8 cellular contexts compared by ENCODE assay signal in genomic region chr5:79236364-79236969, GRCh38. TPM values are rescaled to one million over a fixed set of nuclear protein-coding genes. Genes with fewer than 3 reads are reported as not detected.
DNase-seq lines count a peak whose midpoint lies in the region; ATAC-seq and TF ChIP-seq lines count a peak whose summit lies in the region.

No MANE protein-coding gene starts in this region.

- H3K9ac ChIP-seq in SU-DHL-6 (ENCODE audit: low read length) = peak overlapping the region; percentile 59
- H3K9ac ChIP-seq in mammary epithelial cell (ENCODE audit: insufficient read depth, low read length) = peak overlapping the region; percentile 76

- H3K4me3 ChIP-seq in BJ (ENCODE audit: low read depth, low read length) (peak overlapping the region; percentile 65), SU-DHL-6 (ENCODE audit: insufficient read depth, low read length, poor library complexity, severe bottlenecking) (peak overlapping the region; percentile 61), mammary epithelial cell (replicated peaks in 1 of 3; ENCODE audit: insufficient read depth in 1 of 3, low read depth in 2 of 3, low read length in 3 of 3) (peak overlapping the region; percentile 68 to 90 (median 87)), kidney epithelial cell (ENCODE audit: low read depth, low read length) (peak overlapping the region; percentile 88)

- H3F3A ChIP-seq in SU-DHL-6 (ENCODE audit: insufficient read depth) = peaks cover 10% of the 10 kb centered on the region

- TF ChIP-seq CTCF in BJ (IDR thresholded peaks at IDR 0.05; ENCODE audit: insufficient read depth, low read depth, low read length) = no peak
- TF ChIP-seq CTCF in SU-DHL-6 (IDR thresholded peaks at IDR 0.05; ENCODE audit: insufficient read depth, low read length, poor library complexity, severe bottlenecking) = no peak
- TF ChIP-seq CTCF in mammary epithelial cell (conservative IDR thresholded peaks at IDR 0.05 in 1 of 2, IDR thresholded peaks at IDR 0.05 in 1 of 2; ENCODE audit: extremely low read depth in 1 of 2, insufficient read depth in 1 of 2, low read depth in 1 of 2, low read length in 2 of 2) = no peak
- TF ChIP-seq CTCF in kidney epithelial cell (IDR thresholded peaks at IDR 0.05; ENCODE audit: insufficient read depth, low read length, poor library complexity, severe bottlenecking) = no peak

- H4K20me1 ChIP-seq in SU-DHL-6 (ENCODE audit: low read depth, low read length) = no peaks in the 10 kb centered on the region
- H4K20me1 ChIP-seq in mammary epithelial cell (ENCODE audit: insufficient read depth, low read length) = no peaks in the 10 kb centered on the region

- H2AFZ ChIP-seq in SU-DHL-6 (ENCODE audit: low read depth, low read length, severe bottlenecking) (peak overlapping the region; percentile 86), mammary epithelial cell (ENCODE audit: low read depth, low read length) (peak overlapping the region; percentile 90)

- in situ Hi-C loops in mammary epithelial cell (cut with MboI; ENCODE audit: low sequenced_read_pairs in 2 of 2) = loop anchor here in 1 of 2 donors (10.0 kb wide), 1 partner anchor 102 kb away; no protein-coding TSS in a partner anchor

- DNase-seq in BJ (ENCODE audit: low read depth) = no peak
- peak; percentile 48 for DNase-seq in mammary epithelial cell
- no peak for DNase-seq in kidney epithelial cell (ENCODE audit: low read depth)
- DNase-seq in stimulated activated CD4-positive, alpha-beta T cell treated with anti-CD3 and anti-CD28 coated beads, Interleukin-4, amount 100 ng/mL, for 1 hour = peak; percentile 36
- no peak for DNase-seq in retina

- CTCF ChIA-PET in BJ (lab: Yijun Ruan, JAX) (interaction anchor here (0.9 to 1.1 kb wide), 5 partner anchors 10 to 104 kb away, joined by 3 to 5 read pairs (median 4); no protein-coding TSS in a partner anchor), mammary epithelial cell (lab: Charles Lee; ENCODE audit: low non-redundant PET) (no interaction called here)

- intact Hi-C loops in mammary epithelial cell (cut with micrococcal nuclease) = loop anchor here (2.0 to 5.0 kb wide), 5 partner anchors 34 to 276 kb away; no protein-coding TSS in a partner anchor

- dilution Hi-C loops in mammary epithelial cell (cut with HindIII; ENCODE audit: low sequenced_read_pairs) = no loop called here

- H3K9me2 ChIP-seq in SU-DHL-6 (replicated peaks; ENCODE audit: insufficient read depth, low read length) = no peaks in the 10 kb centered on the region

- no peak overlapping the region for H3K27ac ChIP-seq in SU-DHL-6 (ENCODE audit: low read depth, low read length)
- H3K27ac ChIP-seq in mammary epithelial cell (ENCODE audit: insufficient read depth, low read depth, low read length) = peak overlapping the region; percentile 76

- 0% methylated on average over 2 of the region's 77 CpGs for WGBS in mammary epithelial cell (ENCODE audit: low coverage, missing lambda C conversion rate)

- H3K79me2 ChIP-seq in SU-DHL-6 (ENCODE audit: insufficient read depth, low read length) = no peaks in the 10 kb centered on the region
- H3K79me2 ChIP-seq in mammary epithelial cell (ENCODE audit: insufficient read depth, low read length) = peaks cover 39% of the 10 kb centered on the region

- H3K27me3 ChIP-seq in BJ (ENCODE audit: control insufficient read depth, insufficient read depth, low read length) (no peaks in the 10 kb centered on the region), SU-DHL-6 (ENCODE audit: low read length) (no peaks in the 10 kb centered on the region), mammary epithelial cell (ENCODE audit: insufficient read depth, low read length) (no peaks in the 10 kb centered on the region), kidney epithelial cell (ENCODE audit: control insufficient read depth, insufficient read depth, low read length) (no peaks in the 10 kb centered on the region)

- BruUV-seq in mammary epithelial cell (replicated peaks; lab: Mats Ljungman, UMichigan) = no TSS peak

- no peaks in the 10 kb centered on the region for H3K4me1 ChIP-seq in mammary epithelial cell (ENCODE audit: insufficient read depth, low read length)

- H3K9me3 ChIP-seq in SU-DHL-6 (ENCODE audit: insufficient read depth, low read length) (no peaks in the 10 kb centered on the region), mammary epithelial cell (replicated peaks; ENCODE audit: insufficient read depth, low read length) (no peaks in the 10 kb centered on the region)

- ATAC-seq in GM19025 (IDR thresholded peaks at IDR 0.05; ENCODE audit: low read depth, unreplicated experiment) = peak; percentile 16
- ATAC-seq in HG03159 (IDR thresholded peaks at IDR 0.05; ENCODE audit: unreplicated experiment) = peak; percentile 24

- POLR2A ChIA-PET in BJ (lab: Charles Lee) = no interaction called here

- H3K4me2 ChIP-seq in SU-DHL-6 (ENCODE audit: low read depth, low read length, poor library complexity, severe bottlenecking) (peak overlapping the region; percentile 67), mammary epithelial cell (ENCODE audit: insufficient read depth, low read depth, low read length) (peak overlapping the region; percentile 98)

- no peaks in the 10 kb centered on the region for H3K36me3 ChIP-seq in BJ (ENCODE audit: control insufficient read depth, insufficient read depth, low read length)
- no peaks in the 10 kb centered on the region for H3K36me3 ChIP-seq in SU-DHL-6 (ENCODE audit: low read length)
- H3K36me3 ChIP-seq in mammary epithelial cell (ENCODE audit: insufficient read depth, low read length) = no peaks in the 10 kb centered on the region
- H3K36me3 ChIP-seq in kidney epithelial cell (ENCODE audit: control insufficient read depth, insufficient read depth, low read length) = no peaks in the 10 kb centered on the region

RNA-seq across cellular contexts. Expression of gene JMY, which starts 0.5 kb away (rescaled TPM):
- polyA plus RNA-seq in BJ (2011; rRNA removed) (2.1 and 4.1 TPM in 2 replicates), mammary epithelial cell (1.5 TPM)
- 4.2 and 5.3 TPM in 2 replicates for polyA minus RNA-seq in BJ (2011; rRNA and poly(A)+ RNA removed)
- total RNA-seq in mammary epithelial cell (10 to 100 TPM in 1 of 2 donors, 1 to 10 TPM in 1; 7.5 to 16.8 TPM), kidney epithelial cell (12.5 and 13.0 TPM in 2 replicates)
- 3.2 TPM for polyA minus RNA-seq in mammary epithelial cell

Comparison
In these comparisons a context has a peak if more than half of its experiments do, and no peak if none do; other contexts are left out.
1. DNase-seq: peak in mammary epithelial cell (single experiment) and stimulated activated CD4-positive, alpha-beta T cell treated with anti-CD3 and anti-CD28 coated beads, Interleukin-4, amount 100 ng/mL, for 1 hour (single experiment); none in BJ (single experiment), kidney epithelial cell (single experiment) and retina (single experiment).
2. Peak in every context shown above with its lines, with median percentiles within 50 percentile points of each other: H3K4me3 ChIP-seq.